ENCODE assay signal across 8 cellular contexts in the genomic region with DNA sequence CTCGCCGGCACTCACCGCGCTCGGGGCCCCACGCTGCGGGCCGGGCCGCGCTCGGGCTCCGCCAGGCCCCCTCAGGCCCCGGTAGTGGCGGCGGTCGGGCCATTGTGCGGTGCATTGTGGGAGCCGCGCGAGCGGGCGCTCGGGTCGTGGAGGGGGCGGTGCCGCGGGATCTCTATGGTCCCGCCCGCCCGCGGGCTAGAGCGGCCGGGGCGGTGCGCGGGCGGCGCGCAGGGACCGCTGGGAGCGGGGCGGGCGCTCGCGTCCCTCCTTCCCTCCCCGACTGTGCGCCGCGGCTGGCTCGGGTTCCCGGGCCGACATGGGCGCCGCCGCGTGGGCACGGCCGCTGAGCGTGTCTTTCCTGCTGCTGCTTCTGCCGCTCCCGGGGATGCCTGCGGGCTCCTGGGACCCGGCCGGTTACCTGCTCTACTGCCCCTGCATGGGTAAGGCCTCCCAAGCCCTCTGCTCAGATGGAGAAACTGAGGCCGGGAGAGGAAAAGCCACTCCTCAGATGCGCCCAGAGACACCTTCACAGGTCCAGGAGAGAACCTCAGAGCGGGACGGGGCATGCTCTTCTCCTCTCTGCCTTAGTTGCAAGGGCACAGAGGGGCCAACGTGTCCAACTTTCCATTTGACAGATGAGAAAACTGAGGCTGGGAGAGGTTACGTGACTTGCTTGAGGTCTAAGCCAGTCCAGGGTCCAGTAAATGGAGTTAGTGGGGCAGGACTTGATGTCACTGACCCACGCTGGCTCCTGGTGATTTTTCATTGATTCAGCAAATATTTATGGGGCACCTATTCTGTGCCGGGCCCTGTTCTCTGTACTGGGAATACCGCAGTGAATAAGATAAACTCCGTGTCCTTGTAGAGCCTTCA. TPM values are rescaled to one million over a fixed set of nuclear protein-coding genes. Genes with fewer than 3 reads are reported as not detected.
DNase-seq lines count a peak whose midpoint lies in the region; ATAC-seq and TF ChIP-seq lines count a peak whose summit lies in the region.

A gene with protein sequence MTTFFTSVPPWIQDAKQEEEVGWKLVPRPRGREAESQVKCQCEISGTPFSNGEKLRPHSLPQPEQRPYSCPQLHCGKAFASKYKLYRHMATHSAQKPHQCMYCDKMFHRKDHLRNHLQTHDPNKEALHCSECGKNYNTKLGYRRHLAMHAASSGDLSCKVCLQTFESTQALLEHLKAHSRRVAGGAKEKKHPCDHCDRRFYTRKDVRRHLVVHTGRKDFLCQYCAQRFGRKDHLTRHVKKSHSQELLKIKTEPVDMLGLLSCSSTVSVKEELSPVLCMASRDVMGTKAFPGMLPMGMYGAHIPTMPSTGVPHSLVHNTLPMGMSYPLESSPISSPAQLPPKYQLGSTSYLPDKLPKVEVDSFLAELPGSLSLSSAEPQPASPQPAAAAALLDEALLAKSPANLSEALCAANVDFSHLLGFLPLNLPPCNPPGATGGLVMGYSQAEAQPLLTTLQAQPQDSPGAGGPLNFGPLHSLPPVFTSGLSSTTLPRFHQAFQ (minus strand): TSS at position 118 of the 873 bp plus-strand sequence. CDS start 5,565 bp downstream, outside the sequence.
TSS of gene POFUT1 (plus strand) at position 255 of the 873 bp plus-strand sequence. CDS start at position 317, 62 bp downstream.

- no peaks in the 10 kb centered on the region for H3K27me3 ChIP-seq in HUES6 (ENCODE audit: control insufficient read depth, insufficient read depth, low read length)
- no peaks in the 10 kb centered on the region for H3K27me3 ChIP-seq in mucosa of stomach (ENCODE audit: control insufficient read depth, insufficient read depth, low read length)

- H3K27ac ChIP-seq in HUES6 (ENCODE audit: low read depth, low read length), result peak within 1 kb of the TSS; percentile 82
- H3K27ac ChIP-seq in OCI-LY7 (ENCODE audit: low read depth, low read length, poor library complexity, severe bottlenecking), result peak within 1 kb of the TSS; percentile 62

- H4K20me1 ChIP-seq in OCI-LY7 (ENCODE audit: insufficient read depth, low read length), result peaks cover 28% of the 10 kb centered on the region; the same call in 1 of the 2 replicates

- peak within 1 kb of the TSS; percentile 75 for H2AFZ ChIP-seq in OCI-LY7 (ENCODE audit: low read length)

- DNase-seq in DMS153 (lab: John Stamatoyannopoulos, UW), result peak; percentile 62
- peak; percentile 92 for DNase-seq in OCI-LY7 (ENCODE audit: low spot score)
- DNase-seq in activated T-cell treated with anti-CD3 and anti-CD28 coated beads for 24 hours (ENCODE audit: low read depth), result peak; percentile 89
- no peak for DNase-seq in epithelial cell of proximal tubule (ENCODE audit: low read depth)
- DNase-seq in stimulated activated CD8-positive, alpha-beta memory T cell treated with anti-CD3 and anti-CD28 coated beads, Interleukin-4, amount 100 ng/mL, for 48 hours, result peak; percentile 92

- H3K9ac ChIP-seq in HUES6 (ENCODE audit: low read length) (peak within 1 kb of the TSS; percentile 94), mucosa of stomach (ENCODE audit: low read length) (peak within 1 kb of the TSS; percentile 97)

- peak; percentile 85 for ATAC-seq in GM21447 (IDR thresholded peaks at IDR 0.05; ENCODE audit: unreplicated experiment)

- intact Hi-C loops in OCI-LY7 (cut with micrococcal nuclease; ENCODE audit: unreplicated experiment), result loop anchor here (2.0 kb wide), 1 partner anchor 77 kb away; no protein-coding TSS in a partner anchor

- peaks cover 42% of the 10 kb centered on the region for H3K36me3 ChIP-seq in HUES6 (ENCODE audit: control insufficient read depth, insufficient read depth, low read length)
- peaks cover 59% of the 10 kb centered on the region for H3K36me3 ChIP-seq in OCI-LY7 (ENCODE audit: insufficient read depth, low read length)
- no peaks in the 10 kb centered on the region for H3K36me3 ChIP-seq in mucosa of stomach (ENCODE audit: control insufficient read depth, insufficient read depth, low read length)

- H3K4me1 ChIP-seq in HUES6 (ENCODE audit: control insufficient read depth, insufficient read depth, low read length), result peaks cover 38% of the 10 kb centered on the region
- peaks cover 41% of the 10 kb centered on the region for H3K4me1 ChIP-seq in OCI-LY7 (ENCODE audit: insufficient read depth, low read length, poor library complexity, severe bottlenecking)
- H3K4me1 ChIP-seq in mucosa of stomach (ENCODE audit: control insufficient read depth, insufficient read depth, low read length), result peaks cover 50% of the 10 kb centered on the region

- H3K4me3 ChIP-seq in HUES6 (ENCODE audit: low read depth, low read length) (peak within 1 kb of the TSS; percentile 87), OCI-LY7 (ENCODE audit: low read depth, low read length, poor library complexity, severe bottlenecking) (peak within 1 kb of the TSS; percentile 93), epithelial cell of proximal tubule (ENCODE audit: low read depth, low read length) (peak within 1 kb of the TSS; percentile 100), mucosa of stomach (ENCODE audit: low read length) (peak within 1 kb of the TSS; percentile 99)

- peak within 1 kb of the TSS; percentile 100 for H3K4me2 ChIP-seq in OCI-LY7 (ENCODE audit: low read length)

- TF ChIP-seq CTCF in OCI-LY7 (conservative IDR thresholded peaks at IDR 0.05; ENCODE audit: low read length) (peak; percentile 55), epithelial cell of proximal tubule (conservative IDR thresholded peaks at IDR 0.05; ENCODE audit: low read depth, low read length) (peak; percentile 19)

- H3K79me2 ChIP-seq in OCI-LY7 (ENCODE audit: insufficient read depth, low read depth, low read length), result peaks cover 66% of the 10 kb centered on the region

- TSS peak; percentile 67 for BruUV-seq in OCI-LY7 (replicated peaks; lab: Mats Ljungman, UMichigan)

- no peaks in the 10 kb centered on the region for H3K9me2 ChIP-seq in OCI-LY7 (ENCODE audit: insufficient read depth, low read length)

- H3K9me3 ChIP-seq in HUES6 (ENCODE audit: control insufficient read depth, insufficient read depth, low read depth, low read length), result no peaks in the 10 kb centered on the region
- H3K9me3 ChIP-seq in OCI-LY7 (ENCODE audit: low read length), result no peaks in the 10 kb centered on the region
- no peaks in the 10 kb centered on the region for H3K9me3 ChIP-seq in mucosa of stomach (ENCODE audit: control insufficient read depth, low read length)

- CTCF ChIA-PET in OCI-LY7 (lab: Charles Lee; ENCODE audit: unreplicated experiment), result no interaction called here

- POLR2A ChIA-PET in OCI-LY7 (lab: Charles Lee), result interaction anchor here (0.6 kb wide), 1 partner anchor 15 kb away, joined by 4 read pairs; no protein-coding TSS in a partner anchor

RNA-seq across cellular contexts. Expression of the first gene that starts in this region (rescaled TPM):
- 7.4 and 9.8 TPM in 2 replicates for total RNA-seq in OCI-LY7 (2014; rRNA removed; shearing (Covaris generic))
- total RNA-seq in OCI-LY7 (2022) (40.3 and 42.9 TPM in 2 replicates), epithelial cell of proximal tubule (7.8 and 9.0 TPM in 2 replicates)

RNA-seq across cellular contexts. Expression of gene POFUT1, which starts in this region (rescaled TPM):
- 16.8 and 21.4 TPM in 2 replicates for total RNA-seq in OCI-LY7 (2014; rRNA removed; shearing (Covaris generic))
- total RNA-seq in OCI-LY7 (2022) (27.8 and 33.1 TPM in 2 replicates), epithelial cell of proximal tubule (23.8 and 45.9 TPM in 2 replicates)
